Comparison of ENCODE assay signal across 2 cellular contexts in genomic region chr3:9406856-9407626, GRCh38.
TF ChIP-seq lines count a peak whose summit lies in the region.

No MANE protein-coding gene starts in this region.

TF ChIP-seq in GM23338, 12 proteins besides CTCF, POLR2A, EP300 and RAD21:
- TF ChIP-seq ETS1 (IDR thresholded peaks at IDR 0.05) (no peak), REST (IDR thresholded peaks at IDR 0.05; ENCODE audit: unreplicated experiment) (no peak), JUNB (IDR thresholded peaks at IDR 0.05; ENCODE audit: unreplicated experiment) (no peak), EZH2 (IDR thresholded peaks at IDR 0.05; ENCODE audit: low read depth, unreplicated experiment) (no peak), ZNF331 (CRISPR knock-in tag; IDR thresholded peaks at IDR 0.05; ENCODE audit: low read depth) (no peak), ZNF462 (CRISPR knock-in tag; IDR thresholded peaks at IDR 0.05) (no peak), STAT1 (IDR thresholded peaks at IDR 0.05; ENCODE audit: unreplicated experiment) (no peak), POLR2AphosphoS5 (IDR thresholded peaks at IDR 0.05; ENCODE audit: low read depth) (no peak), ZNF114 (CRISPR knock-in tag; IDR thresholded peaks at IDR 0.05) (no peak), CREB1 (CRISPR knock-in tag; IDR thresholded peaks at IDR 0.05; ENCODE audit: low read depth) (no peak), EZH2phosphoT487 (IDR thresholded peaks at IDR 0.05; ENCODE audit: unreplicated experiment) (no peak), NANOG (IDR thresholded peaks at IDR 0.05; ENCODE audit: borderline replicate concordance) (no peak)
TF ChIP-seq in GM23338: peak in this region for 0.

TF ChIP-seq in K562, 482 proteins besides CTCF, POLR2A, EP300 and RAD21:
- TF ChIP-seq MAFF (IDR thresholded peaks at IDR 0.05; ENCODE audit: low read length): no peak
